In genomic region chr6:5261545-5262109, GRCh38 we compare ENCODE assay signal across 8 cellular contexts. TPM values are rescaled to one million over a fixed set of nuclear protein-coding genes. Genes with fewer than 3 reads are reported as not detected.
DNase-seq lines count a peak whose midpoint lies in the region; ATAC-seq and TF ChIP-seq lines count a peak whose summit lies in the region.

No MANE protein-coding gene starts in this region.

- peaks cover 14% of the 10 kb centered on the region for H3K4me1 ChIP-seq in CD8-positive, alpha-beta memory T cell (ENCODE audit: insufficient read depth, low read length)
- H3K4me1 ChIP-seq in naive thymus-derived CD4-positive, alpha-beta T cell (ENCODE audit: control insufficient read depth in 2 of 2, insufficient read depth in 2 of 2, low read length in 2 of 2): peaks cover 9 to 13% of the 10 kb centered on the region in 2 donors

- peak overlapping the region; percentile 94 for H3K27ac ChIP-seq in CD8-positive, alpha-beta memory T cell (ENCODE audit: low read depth, low read length)
- peak overlapping the region; percentile 99 for H3K27ac ChIP-seq in cingulate gyrus (ENCODE audit: low read depth, low read length)
- H3K27ac ChIP-seq in naive thymus-derived CD4-positive, alpha-beta T cell (ENCODE audit: low read depth, low read length): peak overlapping the region; percentile 93

- H3K4me3 ChIP-seq in CD8-positive, alpha-beta memory T cell (ENCODE audit: low read length): peak overlapping the region; percentile 81
- peak overlapping the region; percentile 63 for H3K4me3 ChIP-seq in naive thymus-derived CD4-positive, alpha-beta T cell (ENCODE audit: low read length)

- DNase-seq in CD8-positive, alpha-beta memory T cell: no peak
- DNase-seq in naive thymus-derived CD4-positive, alpha-beta T cell: no peak
- no peak for DNase-seq in GM19238 (ENCODE audit: insufficient read length, low spot score)
- no peak for DNase-seq in activated CD8-positive, alpha-beta memory T cell treated with anti-CD3 and anti-CD28 coated beads for 24 hours

- H3K9me3 Mint-ChIP-seq in CD8-positive, alpha-beta memory T cell: no peaks in the 10 kb centered on the region
- peaks cover 0 to 5% (median 0%) of the 10 kb centered on the region in 11 donors for H3K9me3 Mint-ChIP-seq in naive thymus-derived CD4-positive, alpha-beta T cell

- H3K27ac Mint-ChIP-seq in CD8-positive, alpha-beta memory T cell: peak overlapping the region; percentile 97 to 100 (median 100)
- peak overlapping the region; percentile 99 to 100 (median 100) for H3K27ac Mint-ChIP-seq in naive thymus-derived CD4-positive, alpha-beta T cell

- peaks cover 27 to 37% (median 34%) of the 10 kb centered on the region in 3 donors for H3K4me1 Mint-ChIP-seq in CD8-positive, alpha-beta memory T cell
- H3K4me1 Mint-ChIP-seq in naive thymus-derived CD4-positive, alpha-beta T cell: peaks cover 21 to 67% (median 46%) of the 10 kb centered on the region in 7 donors

- no peak for ATAC-seq in naive thymus-derived CD4-positive, alpha-beta T cell
- ATAC-seq in HG03469 (IDR thresholded peaks at IDR 0.05; ENCODE audit: unreplicated experiment): no peak
- no peak for ATAC-seq in GM21825 (IDR thresholded peaks at IDR 0.05; ENCODE audit: unreplicated experiment)

- peaks cover 0 to 24% (median 8%) of the 10 kb centered on the region in 3 donors for H3K36me3 Mint-ChIP-seq in CD8-positive, alpha-beta memory T cell
- H3K36me3 Mint-ChIP-seq in naive thymus-derived CD4-positive, alpha-beta T cell: peaks cover 4 to 25% (median 9%) of the 10 kb centered on the region in 5 donors

- POLR2A ChIA-PET in CD8-positive, alpha-beta memory T cell (lab: Charles Lee): interaction anchor here (0.7 to 1.1 kb wide), 3 partner anchors 87 to 1126 kb away, joined by 3 to 5 read pairs (median 3); partner anchors contain the start of gene ECI2
- POLR2A ChIA-PET in naive thymus-derived CD4-positive, alpha-beta T cell (lab: Charles Lee): interaction anchor here (0.6 to 2.8 kb wide), 8 partner anchors 10 to 1900 kb away, joined by 3 to 20 read pairs (median 4); no protein-coding TSS in a partner anchor

- no peaks in the 10 kb centered on the region for H3K9me3 ChIP-seq in CD8-positive, alpha-beta memory T cell (ENCODE audit: low read length)
- H3K9me3 ChIP-seq in naive thymus-derived CD4-positive, alpha-beta T cell (ENCODE audit: control insufficient read depth in 2 of 3, low read length in 3 of 3): no peaks in the 10 kb centered on the region

- H3K4me3 Mint-ChIP-seq in CD8-positive, alpha-beta memory T cell: peak overlapping the region; percentile 94 to 99 (median 98)
- H3K4me3 Mint-ChIP-seq in naive thymus-derived CD4-positive, alpha-beta T cell: peak overlapping the region; percentile 94 to 100 (median 98)

- no peak; the same call in 1 of the 2 replicates for TF ChIP-seq EP300 in Ishikawa (IDR thresholded peaks at IDR 0.05; ENCODE audit: borderline replicate concordance)

- intact Hi-C loops in naive thymus-derived CD4-positive, alpha-beta T cell (cut with micrococcal nuclease): loop anchor here (1.0 to 10.0 kb wide), 12 partner anchors 19 to 1879 kb away; partner anchors contain the start of genes CDYL (in 1 of the 2) and ECI2 (in 1 of the 2)

- CTCF ChIA-PET in CD8-positive, alpha-beta memory T cell (lab: Charles Lee): interaction anchor here (0.9 kb wide), 1 partner anchor 118 kb away, joined by 4 read pairs; no protein-coding TSS in a partner anchor
- CTCF ChIA-PET in naive thymus-derived CD4-positive, alpha-beta T cell (lab: Charles Lee): interaction anchor here (1.4 kb wide), 1 partner anchor 87 kb away, joined by 3 read pairs; no protein-coding TSS in a partner anchor

- H3K27me3 ChIP-seq in CD8-positive, alpha-beta memory T cell (ENCODE audit: insufficient read depth, low read length, poor library complexity, severe bottlenecking): no peaks in the 10 kb centered on the region
- H3K27me3 ChIP-seq in naive thymus-derived CD4-positive, alpha-beta T cell (ENCODE audit: control insufficient read depth in 2 of 2, insufficient read depth in 2 of 2, low read length in 2 of 2): no peaks in the 10 kb centered on the region

- H3K36me3 ChIP-seq in CD8-positive, alpha-beta memory T cell (ENCODE audit: insufficient read depth, low read length): no peaks in the 10 kb centered on the region
- peaks cover 0 to 3% (median 0%) of the 10 kb centered on the region in 3 experiments for H3K36me3 ChIP-seq in naive thymus-derived CD4-positive, alpha-beta T cell (ENCODE audit: control insufficient read depth in 2 of 3, insufficient read depth in 3 of 3, low read length in 3 of 3)

- H3K27me3 Mint-ChIP-seq in CD8-positive, alpha-beta memory T cell: peaks cover 0 to 1% of the 10 kb centered on the region in 2 donors
- H3K27me3 Mint-ChIP-seq in naive thymus-derived CD4-positive, alpha-beta T cell: no peaks in the 10 kb centered on the region

- TF ChIP-seq RAD21 in Ishikawa (IDR thresholded peaks at IDR 0.05; ENCODE audit: low read depth): no peak

TF ChIP-seq in Ishikawa, 13 proteins besides CTCF, POLR2A, EP300 and RAD21:
- TF ChIP-seq TAF1 (IDR thresholded peaks at IDR 0.05; ENCODE audit: low read depth): peak; percentile 28
- TF ChIP-seq CEBPB (IDR thresholded peaks at IDR 0.05): no peak

RNA-seq across cellular contexts. Expression of gene FARS2, which starts 0.3 kb away (rescaled TPM):
- total RNA-seq in CD8-positive, alpha-beta memory T cell: 10 to 100 TPM; 24.5 to 24.9 TPM
- polyA plus RNA-seq in CD8-positive, alpha-beta memory T cell: 26.0 TPM
- total RNA-seq in naive thymus-derived CD4-positive, alpha-beta T cell: 10 to 100 TPM; 16.2 to 23.1 (median 20.3) TPM
- 10 to 100 TPM; 27.1 to 28.1 TPM for polyA plus RNA-seq in naive thymus-derived CD4-positive, alpha-beta T cell

RNA-seq across cellular contexts. Expression of gene LYRM4, which starts 0.9 kb away (rescaled TPM):
- total RNA-seq in CD8-positive, alpha-beta memory T cell: 10 to 100 TPM; 55.1 to 58.2 TPM
- 26.5 TPM for polyA plus RNA-seq in CD8-positive, alpha-beta memory T cell
- 10 to 100 TPM; 15.1 to 27.2 (median 22.4) TPM for total RNA-seq in naive thymus-derived CD4-positive, alpha-beta T cell
- 10 to 100 TPM; 36.6 to 61.6 TPM for polyA plus RNA-seq in naive thymus-derived CD4-positive, alpha-beta T cell
